In the genomic region with DNA sequence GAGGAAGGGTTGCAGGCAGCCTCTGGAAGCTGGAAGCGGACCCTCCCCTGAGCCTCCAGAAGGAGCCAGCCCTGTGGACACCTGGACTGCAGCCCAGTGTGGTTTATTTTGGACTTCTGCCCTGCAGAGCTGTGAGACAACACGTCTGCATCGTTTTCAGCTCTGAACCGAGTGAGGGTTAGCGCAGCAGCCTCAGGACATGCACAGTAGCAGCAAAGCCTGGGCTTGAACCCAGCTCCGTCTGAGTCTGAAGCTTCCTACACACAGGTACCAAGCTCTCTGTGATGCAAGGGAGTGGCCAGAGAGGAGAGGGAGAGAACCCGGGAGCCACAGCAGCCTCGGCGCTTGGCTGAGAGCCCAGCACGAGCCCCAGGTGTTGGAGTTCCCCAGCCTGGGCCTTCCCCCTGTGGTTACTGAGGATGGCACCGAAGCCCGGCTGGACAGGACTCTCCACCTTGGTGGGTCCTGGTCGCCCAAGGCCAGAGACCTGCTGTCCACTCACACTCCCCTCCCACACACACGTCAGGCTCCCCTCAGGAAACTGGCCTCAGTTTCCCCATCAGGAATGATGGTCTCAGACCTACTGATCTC, we compare ENCODE assay signal across 14 cellular contexts.
A peak's percentile ranks its signal among the peaks of the same experiment; 100 is the strongest.
DNase-seq lines count a peak whose midpoint lies in the region; ATAC-seq and TF ChIP-seq lines count a peak whose summit lies in the region.
"Had no signal": no experiment of that assay in that cellular context is flagged by ENCODE, and none has a peak within 500 bp of the region (broad histone marks: within the 10 kb centered on the region; RNA-seq: fewer than 3 reads in every experiment).

No MANE protein-coding gene starts in this region.

- no CpG with 5 or more reads among the region's 14 CpGs for WGBS in trophoblast cell (ENCODE audit: extremely low coverage, insufficient coverage, insufficient read length)

- TF ChIP-seq CTCF in PC-3 (conservative IDR thresholded peaks at IDR 0.05; ENCODE audit: low read depth, low read length) (no peak), glutamatergic neuron (IDR thresholded peaks at IDR 0.05; ENCODE audit: partially characterized antibody, unreplicated experiment) (no peak), omental fat pad (IDR thresholded peaks at IDR 0.05) (no peak), WERI-Rb-1 (IDR thresholded peaks at IDR 0.05; ENCODE audit: low read depth, low read length) (no peak)

- H4K20me1 ChIP-seq in PC-3 (ENCODE audit: low read length): no peaks in the 10 kb centered on the region

- H3K4me3 Mint-ChIP-seq in glutamatergic neuron (ENCODE audit: unreplicated experiment): no peak overlapping the region
- H3K4me3 Mint-ChIP-seq: activated B cell treated with CpG ODN at 0.5 μM for 24 hours; effector memory CD8-positive, alpha-beta T cell; stimulated activated naive CD8-positive, alpha-beta T cell treated with anti-CD3 and anti-CD28 coated beads, Interleukin-15, amount 100 ng/mL, for 72 hours had no signal

- H3K4me3 ChIP-seq in PC-3 (ENCODE audit: low read length) (no peak overlapping the region), trophoblast cell (ENCODE audit: low read depth, low read length) (no peak overlapping the region), WERI-Rb-1 (ENCODE audit: low read depth, low read length) (no peak overlapping the region)

- H3K18ac ChIP-seq in trophoblast cell (ENCODE audit: low read length): no peak overlapping the region

- H3K9ac ChIP-seq in PC-3 (ENCODE audit: low read length) (no peak overlapping the region), trophoblast cell (ENCODE audit: low read length) (no peak overlapping the region)

- no peaks in the 10 kb centered on the region for H3K36me3 ChIP-seq in PC-3 (ENCODE audit: low read depth, low read length)
- H3K36me3 ChIP-seq in trophoblast cell (ENCODE audit: control insufficient read depth in 1 of 2, insufficient read depth in 2 of 2, low read length in 2 of 2): no peaks in the 10 kb centered on the region
- H3K36me3 ChIP-seq in WERI-Rb-1: no peaks in the 10 kb centered on the region

- H3K79me2 ChIP-seq in PC-3 (ENCODE audit: low read length) (no peaks in the 10 kb centered on the region), trophoblast cell (ENCODE audit: control insufficient read depth, insufficient read depth, low read length, poor library complexity) (no peaks in the 10 kb centered on the region)

- no peaks in the 10 kb centered on the region for H3K9me3 ChIP-seq in PC-3 (ENCODE audit: low read length)
- H3K9me3 ChIP-seq in trophoblast cell (ENCODE audit: insufficient read depth, low read depth, low read length): peaks cover 9% of the 10 kb centered on the region
- peaks cover 16% of the 10 kb centered on the region for H3K9me3 ChIP-seq in WERI-Rb-1 (ENCODE audit: severe bottlenecking)

- no peaks in the 10 kb centered on the region for H3K9me2 ChIP-seq in PC-3 (replicated peaks; ENCODE audit: low read length)

- no peak overlapping the region for H2BK120ac ChIP-seq in trophoblast cell (ENCODE audit: insufficient read depth, low read length, poor library complexity)

- POLR2A ChIA-PET in PC-3 (lab: Charles Lee; ENCODE audit: unreplicated experiment): no interaction called here

- H4K91ac ChIP-seq in trophoblast cell (ENCODE audit: low read depth, low read length): no peak overlapping the region

- H3K4me1 Mint-ChIP-seq in glutamatergic neuron (ENCODE audit: low read depth, unreplicated experiment): peaks cover 36% of the 10 kb centered on the region
- H3K4me1 Mint-ChIP-seq: activated B cell treated with CpG ODN at 0.5 μM for 24 hours; stimulated activated naive CD8-positive, alpha-beta T cell treated with anti-CD3 and anti-CD28 coated beads, Interleukin-15, amount 100 ng/mL, for 72 hours had no signal

- DNase-seq in H4 (ENCODE audit: low spot score): peak; percentile 62
- peak; percentile 1 for DNase-seq in PC-3
- no peak for DNase-seq in glutamatergic neuron
- peak; percentile 40 for DNase-seq in posterior vena cava (ENCODE audit: low spot score)
- DNase-seq in amniotic stem cell (lab: John Stamatoyannopoulos, UW): no peak
- no peak for DNase-seq in trophoblast cell
- DNase-seq in omental fat pad (ENCODE audit: low spot score): no peak
- DNase-seq in WERI-Rb-1: no peak
- DNase-seq: activated B cell treated with CpG ODN at 0.5 μM for 24 hours; effector memory CD8-positive, alpha-beta T cell; Kasumi-1; NCI-H2227 treated with DMSO at 0.1 percent for 48 hours; stimulated activated CD4-positive, alpha-beta T cell treated with anti-CD3 and anti-CD28 coated beads, Interleukin-4, amount 100 ng/mL, for 4 hours; stimulated activated naive CD8-positive, alpha-beta T cell treated with anti-CD3 and anti-CD28 coated beads, Interleukin-15, amount 100 ng/mL, for 72 hours had no signal

- H2BK5ac ChIP-seq in trophoblast cell (ENCODE audit: low read depth, low read length, poor library complexity): no peak overlapping the region

- ATAC-seq in PC-3: no peak
- no peak for ATAC-seq in omental fat pad (ENCODE audit: low FRiP score)
- ATAC-seq: effector memory CD8-positive, alpha-beta T cell; stimulated activated naive CD8-positive, alpha-beta T cell treated with anti-CD3 and anti-CD28 coated beads, Interleukin-15, amount 100 ng/mL, for 72 hours had no signal

- H2AFZ ChIP-seq in PC-3 (ENCODE audit: low read length): no peak overlapping the region
- no peak overlapping the region for H2AFZ ChIP-seq in trophoblast cell (ENCODE audit: insufficient read depth, low read length, poor library complexity)

- BruUV-seq in PC-3 (replicated peaks; lab: Mats Ljungman, UMichigan): no TSS peak

- H3K27me3 ChIP-seq in PC-3 (ENCODE audit: low read length) (peaks cover 38% of the 10 kb centered on the region), trophoblast cell (ENCODE audit: insufficient read depth, low read length) (no peaks in the 10 kb centered on the region), WERI-Rb-1 (ENCODE audit: insufficient read depth, low read depth, severe bottlenecking) (no peaks in the 10 kb centered on the region)

- CTCF ChIA-PET in PC-3 (lab: Charles Lee): no interaction called here

- H3K4ac ChIP-seq in trophoblast cell (ENCODE audit: low read depth, low read length): no peak overlapping the region

- intact Hi-C loops in PC-3 (cut with micrococcal nuclease) (no loop called here), posterior vena cava (cut with DNase I) (no loop called here)

- no peaks in the 10 kb centered on the region for H3K79me1 ChIP-seq in trophoblast cell (ENCODE audit: low read length)

- H3K4me1 ChIP-seq in PC-3 (ENCODE audit: insufficient read depth, low read length) (no peaks in the 10 kb centered on the region), trophoblast cell (ENCODE audit: control insufficient read depth in 1 of 2, insufficient read depth in 2 of 2, low read length in 2 of 2) (no peaks in the 10 kb centered on the region)

- no peaks in the 10 kb centered on the region for H3F3A ChIP-seq in PC-3 (ENCODE audit: low read length, unreplicated experiment)

- H4K8ac ChIP-seq in trophoblast cell (ENCODE audit: low read depth, low read length): no peak overlapping the region

- H3K27me3 Mint-ChIP-seq in glutamatergic neuron (ENCODE audit: unreplicated experiment): peaks cover 11% of the 10 kb centered on the region

- no peak overlapping the region for H2BK12ac ChIP-seq in trophoblast cell (ENCODE audit: low read length)

- no peak overlapping the region for H4K12ac ChIP-seq in trophoblast cell (ENCODE audit: low read depth, low read length)

- peaks cover 4% of the 10 kb centered on the region for H3K9me3 Mint-ChIP-seq in glutamatergic neuron (ENCODE audit: unreplicated experiment)
- H3K9me3 Mint-ChIP-seq: effector memory CD8-positive, alpha-beta T cell had no signal

- H3K4me2 ChIP-seq in PC-3 (ENCODE audit: low read length) (no peak overlapping the region), trophoblast cell (ENCODE audit: low read length) (no peak overlapping the region)

- H3K27ac Mint-ChIP-seq in glutamatergic neuron (ENCODE audit: unreplicated experiment): peak overlapping the region; percentile 60
- H3K27ac Mint-ChIP-seq: activated B cell treated with CpG ODN at 0.5 μM for 24 hours; effector memory CD8-positive, alpha-beta T cell had no signal

- no peak overlapping the region for H3K23ac ChIP-seq in trophoblast cell (ENCODE audit: low read length)

- no peak overlapping the region for H3K27ac ChIP-seq in PC-3 (ENCODE audit: low read length)
- no peak overlapping the region for H3K27ac ChIP-seq in trophoblast cell (ENCODE audit: low read depth, low read length)
- H3K27ac ChIP-seq in WERI-Rb-1: no peak overlapping the region

- H3K36me3 Mint-ChIP-seq in glutamatergic neuron (ENCODE audit: unreplicated experiment): no peaks in the 10 kb centered on the region

- no peak overlapping the region for H3K14ac ChIP-seq in trophoblast cell (ENCODE audit: low read length)

- no peak overlapping the region for H2AK5ac ChIP-seq in trophoblast cell (ENCODE audit: low read length)

Comparison
In these comparisons a context has a peak if more than half of its experiments do, and no peak if none do; other contexts are left out.
1. DNase-seq: peak in H4 (single experiment), PC-3 (single experiment) and posterior vena cava (single experiment); none in glutamatergic neuron (single experiment), amniotic stem cell (single experiment), trophoblast cell (0 of 2), omental fat pad (single experiment) and WERI-Rb-1 (single experiment).